ENCODE assay signal across 30 cellular contexts in the genomic region with DNA sequence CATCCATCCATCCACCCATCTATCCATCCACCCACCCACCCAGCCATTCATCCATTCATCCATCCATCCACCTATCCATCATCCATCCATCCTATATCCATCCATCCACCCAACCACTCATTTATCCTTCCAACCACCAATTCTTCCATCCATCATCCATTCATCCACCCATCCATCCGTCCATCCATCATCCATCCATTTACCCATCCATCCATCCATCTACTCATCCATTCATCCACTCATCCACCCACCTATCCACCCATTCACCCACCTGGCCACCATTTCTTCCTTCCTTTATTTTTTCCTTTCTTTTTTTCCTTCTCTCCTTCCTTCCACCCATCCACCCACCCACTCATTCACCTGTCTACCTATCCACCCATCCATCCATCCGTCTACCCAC. TPM values are rescaled to one million over a fixed set of nuclear protein-coding genes. Genes with fewer than 3 reads are reported as not detected.
"Had no signal": no experiment of that assay in that cellular context is flagged by ENCODE, and none has a peak within 500 bp of the region (broad histone marks: within the 10 kb centered on the region; RNA-seq: fewer than 3 reads in every experiment).

No MANE protein-coding gene starts in this region.

- H3K36me3 ChIP-seq: adrenal gland, ascending aorta, brain microvascular endothelial cell, WERI-Rb-1 had no signal

- FAIRE-seq: bronchial epithelial cell, endometrium, frontal cortex had no signal

- H3K27me3 Mint-ChIP-seq: activated B cell treated with CpG ODN at 0.5 μM for 24 hours; activated CD8-positive, alpha-beta T cell treated with anti-CD3 and anti-CD28 coated beads for 36 hours; activated naive CD8-positive, alpha-beta T cell treated with anti-CD3 and anti-CD28 coated beads for 36 hours; activated naive CD8-positive, alpha-beta T cell treated with anti-CD3 and anti-CD28 coated beads, Interleukin-2, amount 50 U/mL, for 24 hours; central memory CD8-positive, alpha-beta T cell had no signal

- H3K27ac Mint-ChIP-seq: activated B cell treated with CpG ODN at 0.5 μM for 24 hours; activated CD8-positive, alpha-beta T cell treated with anti-CD3 and anti-CD28 coated beads for 36 hours; activated naive CD4-positive, alpha-beta T cell treated with anti-CD3 and anti-CD28 coated beads for 36 hours; activated naive CD4-positive, alpha-beta T cell treated with anti-CD3 and anti-CD28 coated beads, Interleukin-2, amount 50 U/mL, for 24 hours; activated naive CD8-positive, alpha-beta T cell treated with anti-CD3 and anti-CD28 coated beads for 36 hours; activated naive CD8-positive, alpha-beta T cell treated with anti-CD3 and anti-CD28 coated beads, Interleukin-2, amount 50 U/mL, for 24 hours; activated T-helper 2 cell treated with anti-CD3 and anti-CD28 coated beads, Interferon-gamma antibody, Interleukin-2, Interleukin-4, amounts not matched to agents 10 μg/mL and 5 μg/mL and 100 μg/mL, durations not matched to agents 14 hours and 24 hours and 36 hours; T-helper 17 cell; T-helper 2 cell treated with Interferon-gamma antibody and Interleukin-4, amounts not matched to agents 5 μg/mL and 100 μg/mL, for 36 hours had no signal

- H3K9me3 Mint-ChIP-seq: activated B cell treated with CpG ODN at 0.5 μM for 24 hours; activated CD8-positive, alpha-beta T cell treated with anti-CD3 and anti-CD28 coated beads for 36 hours; activated naive CD4-positive, alpha-beta T cell treated with anti-CD3 and anti-CD28 coated beads for 36 hours; activated naive CD4-positive, alpha-beta T cell treated with anti-CD3 and anti-CD28 coated beads, Interleukin-2, amount 50 U/mL, for 24 hours; activated T-cell treated with anti-CD3 and anti-CD28 coated beads, Interleukin-2, amount 50 U/mL, for 4 hours had no signal

- H3K4me3 ChIP-seq: adrenal gland, ascending aorta, coronary artery had no signal

- ATAC-seq: activated CD4-positive, CD25-positive, alpha-beta regulatory T cell treated with anti-CD3 and anti-CD28 coated beads, Interleukin-2, amount 50 U/mL, for 24 hours; activated CD8-positive, alpha-beta T cell treated with anti-CD3 and anti-CD28 coated beads for 36 hours; activated naive CD8-positive, alpha-beta T cell treated with anti-CD3 and anti-CD28 coated beads, Interleukin-2, amount 50 U/mL, for 24 hours; activated T-cell treated with anti-CD3 and anti-CD28 coated beads, Interleukin-2, amount 50 U/mL, for 4 hours; esophagus mucosa; T-helper 17 cell had no signal

- H3K27ac ChIP-seq: adrenal gland, ascending aorta, brain microvascular endothelial cell, coronary artery, WERI-Rb-1 had no signal

- DNase-seq: activated B cell treated with CpG ODN at 0.5 μM for 24 hours; activated CD4-positive, alpha-beta T cell treated with anti-CD3 and anti-CD28 coated beads for 48 hours; activated CD4-positive, alpha-beta T cell treated with anti-CD3 and anti-CD28 coated beads, Interleukin-2, amount 50 U/mL, for 1 hour; activated CD4-positive, alpha-beta T cell treated with anti-CD3 and anti-CD28 coated beads, Interleukin-2, amount 50 U/mL, for 48 hours; activated CD8-positive, alpha-beta memory T cell treated with anti-CD3 and anti-CD28 coated beads for 24 hours; activated CD8-positive, alpha-beta T cell treated with anti-CD3 and anti-CD28 coated beads for 36 hours; activated effector memory CD4-positive, alpha-beta T cell treated with anti-CD3 and anti-CD28 coated beads, Interleukin-2, amount 50 U/mL, for 16 hours; activated naive CD4-positive, alpha-beta T cell treated with anti-CD3 and anti-CD28 coated beads for 36 hours; activated naive CD8-positive, alpha-beta T cell treated with anti-CD3 and anti-CD28 coated beads for 36 hours; activated naive CD8-positive, alpha-beta T cell treated with anti-CD3 and anti-CD28 coated beads, Interleukin-2, amount 50 U/mL, for 24 hours; activated T-cell treated with anti-CD3 and anti-CD28 coated beads, Interleukin-2, amount 50 U/mL, for 4 hours; adrenal gland; amygdala; brain microvascular endothelial cell; effector CD8-positive, alpha-beta T cell; foreskin fibroblast; T-helper 17 cell; T1000; WERI-Rb-1 had no signal

- H3K4me3 Mint-ChIP-seq: activated B cell treated with CpG ODN at 0.5 μM for 24 hours; activated CD8-positive, alpha-beta T cell treated with anti-CD3 and anti-CD28 coated beads for 36 hours; activated naive CD4-positive, alpha-beta T cell treated with anti-CD3 and anti-CD28 coated beads for 36 hours; activated naive CD4-positive, alpha-beta T cell treated with anti-CD3 and anti-CD28 coated beads, Interleukin-2, amount 50 U/mL, for 24 hours; activated naive CD8-positive, alpha-beta T cell treated with anti-CD3 and anti-CD28 coated beads for 36 hours; activated naive CD8-positive, alpha-beta T cell treated with anti-CD3 and anti-CD28 coated beads, Interleukin-2, amount 50 U/mL, for 24 hours; activated T-cell treated with anti-CD3 and anti-CD28 coated beads, Interleukin-2, amount 50 U/mL, for 4 hours; central memory CD8-positive, alpha-beta T cell; T-helper 17 cell; T-helper 2 cell treated with Interferon-gamma antibody and Interleukin-4, amounts not matched to agents 5 μg/mL and 100 μg/mL, for 36 hours had no signal

- H3K27me3 ChIP-seq: adrenal gland, ascending aorta, brain microvascular endothelial cell had no signal

- H3K4me1 ChIP-seq: adrenal gland, ascending aorta had no signal

- H3K36me3 Mint-ChIP-seq: activated naive CD4-positive, alpha-beta T cell treated with anti-CD3 and anti-CD28 coated beads, Interleukin-2, amount 50 U/mL, for 24 hours; activated naive CD8-positive, alpha-beta T cell treated with anti-CD3 and anti-CD28 coated beads for 36 hours had no signal

- H3K9me3 ChIP-seq: adrenal gland, ascending aorta had no signal

- H3K4me1 Mint-ChIP-seq: activated naive CD4-positive, alpha-beta T cell treated with anti-CD3 and anti-CD28 coated beads, Interleukin-2, amount 50 U/mL, for 24 hours; activated naive CD8-positive, alpha-beta T cell treated with anti-CD3 and anti-CD28 coated beads for 36 hours; activated naive CD8-positive, alpha-beta T cell treated with anti-CD3 and anti-CD28 coated beads, Interleukin-2, amount 50 U/mL, for 24 hours; central memory CD8-positive, alpha-beta T cell; T-helper 17 cell had no signal

RNA-seq across cellular contexts. Expression of a gene that starts 25.2 kb away (rescaled TPM):
- total RNA-seq: activated B cell treated with CpG ODN at 0.5 μM for 24 hours; activated naive CD4-positive, alpha-beta T cell treated with anti-CD3 and anti-CD28 coated beads for 36 hours; activated naive CD8-positive, alpha-beta T cell treated with anti-CD3 and anti-CD28 coated beads for 36 hours; activated T-cell treated with anti-CD3 and anti-CD28 coated beads, Interleukin-2, amount 50 U/mL, for 4 hours; T-helper 17 cell had no signal
